14 cellular contexts compared by ENCODE assay signal in genomic region chr2:171712051-171712450, GRCh38.
DNase-seq lines count a peak whose midpoint lies in the region; ATAC-seq and TF ChIP-seq lines count a peak whose summit lies in the region.
"Had no signal": no experiment of that assay in that cellular context is flagged by ENCODE, and none has a peak within 500 bp of the region (broad histone marks: within the 10 kb centered on the region; RNA-seq: fewer than 3 reads in every experiment).

No MANE protein-coding gene starts in this region.

- DNase-seq in ACHN = peak; percentile 42
- peak; percentile 73 for DNase-seq in HFF-Myc (ENCODE audit: extremely low read depth, low read depth)
- peak; percentile 6 for DNase-seq in SW480 (ENCODE audit: low spot score)
- DNase-seq in fibroblast of the conjunctiva (ENCODE audit: low read depth) = peak; percentile 40
- DNase-seq in GDM1 (lab: John Stamatoyannopoulos, UW) = no peak
- no peak for DNase-seq in middle frontal gyrus (ENCODE audit: extremely low spot score, low spot score)
- no peak for DNase-seq in SKM-1 (lab: John Stamatoyannopoulos, UW; ENCODE audit: unreplicated experiment)
- DNase-seq: activated CD8-positive, alpha-beta memory T cell treated with anti-CD3 and anti-CD28 coated beads, Interleukin-2, amount 50 U/mL, for 4 hours; CD4-positive, alpha-beta memory T cell; central memory CD4-positive, alpha-beta T cell; naive thymus-derived CD4-positive, alpha-beta T cell; NCI-H187 treated with DMSO at 0.1 percent for 48 hours; T-helper 1 cell had no signal

- no peak for ATAC-seq in GM21360 (IDR thresholded peaks at IDR 0.05; ENCODE audit: unreplicated experiment)
- ATAC-seq: naive thymus-derived CD4-positive, alpha-beta T cell had no signal

- no peak overlapping the region for H3K4me3 ChIP-seq in HFF-Myc (replicated peaks; ENCODE audit: low read depth, low read length)

- in situ Hi-C loops in ACHN (cut with HindIII; ENCODE audit: low pct_ligation_motif_present, low pct_unique_long_range_greater_than_20kb, low sequenced_read_pairs) = loop anchor here (25.0 kb wide), 1 partner anchor 400 kb away; the partner anchor contains the start of gene DLX2

- no peak for TF ChIP-seq CTCF in HFF-Myc (IDR thresholded peaks at IDR 0.05; ENCODE audit: low read depth, low read length, missing control alignments)

Comparison
In these comparisons a context has a peak if more than half of its experiments do, and no peak if none do; other contexts are left out.
1. DNase-seq: peak in ACHN (single experiment), HFF-Myc (single experiment), SW480 (single experiment) and fibroblast of the conjunctiva (single experiment); none in GDM1 (single experiment), middle frontal gyrus (single experiment) and SKM-1 (single experiment).